Comparison of ENCODE assay signal across 28 cellular contexts in genomic region chr2:176338395-176338794, GRCh38.
"Had no signal": no experiment of that assay in that cellular context is flagged by ENCODE, and none has a peak within 500 bp of the region (broad histone marks: within the 10 kb centered on the region; RNA-seq: fewer than 3 reads in every experiment).

No MANE protein-coding gene starts in this region.

- H3K27me3 ChIP-seq: adrenal gland, ascending aorta, body of pancreas, brain microvascular endothelial cell, breast epithelium, cardiac muscle cell had no signal

- H3K9me3 ChIP-seq: adrenal gland, ascending aorta, body of pancreas, breast epithelium had no signal

- H3K4me3 ChIP-seq: adrenal gland, ascending aorta, body of pancreas, breast epithelium, cardiac muscle cell had no signal

- H3K36me3 ChIP-seq: breast epithelium had no signal

- H3K4me1 ChIP-seq: adrenal gland, ascending aorta, body of pancreas, breast epithelium had no signal

- DNase-seq: activated effector memory CD4-positive, alpha-beta T cell treated with anti-CD3 and anti-CD28 coated beads, Interleukin-2, amount 50 U/mL, for 16 hours; activated effector memory CD4-positive, alpha-beta T cell treated with Interleukin-2 at 50 U/mL for 16 hours; activated gamma-delta T cell; activated gamma-delta T cell treated with Interleukin-2 at 50 U/mL for 16 hours; activated naive CD4-positive, alpha-beta T cell; activated naive CD4-positive, alpha-beta T cell treated with anti-CD3 and anti-CD28 coated beads for 36 hours; activated naive CD4-positive, alpha-beta T cell treated with anti-CD3 and anti-CD28 coated beads, Interleukin-2, amount 10 ng/mL, durations not matched to agents 7 days and 5 days; activated naive CD4-positive, alpha-beta T cell treated with anti-CD3 and anti-CD28 coated beads, Interleukin-2, amount 50 U/mL, for 16 hours; activated naive CD4-positive, alpha-beta T cell treated with Interleukin-2 at 50 U/mL for 16 hours; activated naive CD8-positive, alpha-beta T cell treated with anti-CD3 and anti-CD28 coated beads for 36 hours; activated naive CD8-positive, alpha-beta T cell treated with anti-CD3 and anti-CD28 coated beads, Interleukin-2, amount 10 ng/mL, durations not matched to agents 7 days and 5 days; activated naive CD8-positive, alpha-beta T cell treated with anti-CD3 and anti-CD28 coated beads, Interleukin-2, amount 50 U/mL, for 24 hours; activated T-cell treated with anti-CD3 and anti-CD28 coated beads, Interleukin-2, amount 50 U/mL, for 1 hour; activated T-cell treated with anti-CD3 and anti-CD28 coated beads, Interleukin-2, amount 50 U/mL, for 24 hours; activated T-cell treated with anti-CD3 and anti-CD28 coated beads, Interleukin-2, amount 50 U/mL, for 4 hours; activated T-cell treated with anti-CD3 and anti-CD28 coated beads, Interleukin-2, amount 50 U/mL, for 48 hours; activated T-cell treated with anti-CD3 and anti-CD28 coated beads, Interleukin-2, amount 50 U/mL, for 72 hours; adrenal gland; amniotic stem cell; aorta; body of pancreas; brain microvascular endothelial cell; caudate nucleus; central memory CD4-positive, alpha-beta T cell; cerebellar nuclear complex had no signal

- H3K27ac ChIP-seq: adrenal gland, ascending aorta, body of pancreas, brain microvascular endothelial cell, breast epithelium, cardiac muscle cell had no signal
